15 cellular contexts compared by ENCODE assay signal in the genomic region with DNA sequence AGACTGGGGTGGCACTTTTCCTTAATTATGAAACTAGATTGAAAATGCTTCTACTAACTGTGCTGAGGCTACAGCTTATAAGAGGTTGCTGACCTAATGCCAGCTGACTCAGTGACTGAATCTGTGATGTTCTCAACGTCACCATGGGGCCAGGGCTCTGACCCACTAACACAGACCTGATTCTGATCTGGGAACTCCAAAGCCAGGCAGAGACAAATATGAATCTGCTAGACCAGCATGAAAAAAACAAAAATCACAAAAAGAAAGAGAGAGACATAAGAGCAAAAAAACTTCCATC. TPM values are rescaled to one million over a fixed set of nuclear protein-coding genes. Genes with fewer than 3 reads are reported as not detected.
DNase-seq lines count a peak whose midpoint lies in the region; FAIRE-seq and TF ChIP-seq lines count a peak whose summit lies in the region.
"Had no signal": no experiment of that assay in that cellular context is flagged by ENCODE, and none has a peak within 500 bp of the region (broad histone marks: within the 10 kb centered on the region; RNA-seq: fewer than 3 reads in every experiment).

No MANE protein-coding gene starts in this region.

- peak overlapping the region; percentile 31; the same call in 1 of the 2 replicates for H3K27ac ChIP-seq in ACC112 (ENCODE audit: low read depth, low read length)

- no peak overlapping the region for H3K27ac Mint-ChIP-seq in Calu3 (ENCODE audit: unreplicated experiment)
- H3K27ac Mint-ChIP-seq: activated T-helper 2 cell treated with anti-CD3 and anti-CD28 coated beads, Interferon-gamma antibody, Interleukin-2, Interleukin-4, amounts not matched to agents 10 μg/mL and 5 μg/mL and 100 μg/mL, durations not matched to agents 14 hours and 24 hours and 36 hours; natural killer cell had no signal

- no peaks in the 10 kb centered on the region for H3K36me3 Mint-ChIP-seq in Calu3 (ENCODE audit: insufficient read depth, unreplicated experiment)
- H3K36me3 Mint-ChIP-seq: natural killer cell had no signal

- H3K4me1 Mint-ChIP-seq in Calu3 (ENCODE audit: low read depth, unreplicated experiment), result peaks cover 8% of the 10 kb centered on the region
- H3K4me1 Mint-ChIP-seq: natural killer cell had no signal

- no TSS peak for BruUV-seq in Calu3 (replicated peaks; lab: Mats Ljungman, UMichigan)

- peaks cover 13% of the 10 kb centered on the region for H3K4me1 ChIP-seq in ACC112 (ENCODE audit: control insufficient read depth, insufficient read depth, low read length, unreplicated experiment)

- intact Hi-C loops in Calu3 (cut with micrococcal nuclease; ENCODE audit: unreplicated experiment), result no loop called here

- no peaks in the 10 kb centered on the region for H3K9me3 Mint-ChIP-seq in Calu3 (ENCODE audit: low read depth, unreplicated experiment)
- H3K9me3 Mint-ChIP-seq: activated T-helper 2 cell treated with anti-CD3 and anti-CD28 coated beads, Interferon-gamma antibody, Interleukin-2, Interleukin-4, amounts not matched to agents 10 μg/mL and 5 μg/mL and 100 μg/mL, durations not matched to agents 14 hours and 24 hours and 36 hours; natural killer cell had no signal

- no peak overlapping the region for H3K4me3 Mint-ChIP-seq in Calu3 (ENCODE audit: low read depth, unreplicated experiment)
- H3K4me3 Mint-ChIP-seq: natural killer cell had no signal

- H3K27me3 Mint-ChIP-seq in Calu3 (ENCODE audit: unreplicated experiment), result no peaks in the 10 kb centered on the region

- H3K4me3 ChIP-seq in ACC112 (ENCODE audit: low read depth, low read length), result no peak overlapping the region

- DNase-seq in H54 (ENCODE audit: insufficient read length, low spot score) (no peak), astrocyte of the hippocampus (ENCODE audit: low read depth, low spot score) (peak; percentile 66), kidney tubule cell (ENCODE audit: low spot score) (peak; percentile 52), Calu3 (no peak), NCI-H2107 treated with DMSO at 0.1 percent for 48 hours (lab: John Stamatoyannopoulos, UW; ENCODE audit: unreplicated experiment) (no peak)
- DNase-seq in activated CD8-positive, alpha-beta memory T cell treated with anti-CD3 and anti-CD28 coated beads, Interleukin-2, amount 50 U/mL, for 48 hours, result no peak
- DNase-seq in activated CD8-positive, alpha-beta memory T cell treated with anti-CD3 and anti-CD28 coated beads, Interleukin-2, amount 50 U/mL, for 4 hours, result no peak
- DNase-seq: activated CD4-positive, CD25-positive, alpha-beta regulatory T cell; natural killer cell; NCI-H524 treated with DMSO at 0.1 percent for 48 hours; SHP77 treated with DMSO at 0.1 percent for 48 hours; stimulated activated CD4-positive, alpha-beta T cell treated with anti-CD3 and anti-CD28 coated beads, Interleukin-15, amount 100 ng/mL, for 24 hours; stimulated activated naive CD4-positive, alpha-beta T cell treated with Interleukin-2 at 50 U/mL for 16 hours had no signal

- TF ChIP-seq POLR2A in H54 (IDR thresholded peaks at IDR 0.05; ENCODE audit: low read depth, low read length), result no peak

- peaks cover 15% of the 10 kb centered on the region for H3K79me2 ChIP-seq in ACC112 (ENCODE audit: control insufficient read depth, insufficient read depth, low read length, unreplicated experiment)

- no peak overlapping the region for H2AFZ ChIP-seq in ACC112 (ENCODE audit: low read length, unreplicated experiment)

- FAIRE-seq in H54 (lab: Jason Lieb, UNC), result peak; percentile 90

- CTCF ChIA-PET in Calu3 (lab: Charles Lee), result interaction anchor here (0.6 kb wide), 1 partner anchor 34 kb away, joined by 5 read pairs; no protein-coding TSS in a partner anchor

- no peak for TF ChIP-seq CTCF in Calu3 (IDR thresholded peaks at IDR 0.05; ENCODE audit: unreplicated experiment)

- no peaks in the 10 kb centered on the region for H3K36me3 ChIP-seq in ACC112 (ENCODE audit: insufficient read depth, low read length)

- no peaks in the 10 kb centered on the region for H3K27me3 ChIP-seq in ACC112 (ENCODE audit: insufficient read depth, low read length)

RNA-seq across cellular contexts. Expression of a gene that starts 16.1 kb away (rescaled TPM):
- 25.3 and 27.5 TPM in 2 replicates for total RNA-seq in Calu3 (2022)

Comparison
In these comparisons a context has a peak if more than half of its experiments do, and no peak if none do; other contexts are left out.
1. DNase-seq: peak in astrocyte of the hippocampus (single experiment) and kidney tubule cell (single experiment); none in H54 (single experiment), Calu3 (single experiment), activated CD8-positive, alpha-beta memory T cell treated with anti-CD3 and anti-CD28 coated beads, Interleukin-2, amount 50 U/mL, for 48 hours (single experiment), NCI-H2107 treated with DMSO at 0.1 percent for 48 hours (single experiment) and activated CD8-positive, alpha-beta memory T cell treated with anti-CD3 and anti-CD28 coated beads, Interleukin-2, amount 50 U/mL, for 4 hours (single experiment).